ENCODE assay signal across 23 cellular contexts in genomic region chr14:96585672-96586013, GRCh38.
"Had no signal": no experiment of that assay in that cellular context is flagged by ENCODE, and none has a peak within 500 bp of the region (broad histone marks: within the 10 kb centered on the region; RNA-seq: fewer than 3 reads in every experiment).

No MANE protein-coding gene starts in this region.

- DNase-seq: activated CD4-positive, alpha-beta T cell treated with anti-CD3 and anti-CD28 coated beads for 36 hours; activated CD4-positive, alpha-beta T cell treated with anti-CD3 and anti-CD28 coated beads, Interleukin-2, amount 50 U/mL, for 1 hour; activated gamma-delta T cell; activated naive CD4-positive, alpha-beta T cell treated with anti-CD3 and anti-CD28 coated beads for 36 hours; activated naive CD8-positive, alpha-beta T cell treated with anti-CD3 and anti-CD28 coated beads for 36 hours; activated T-cell treated with anti-CD3 and anti-CD28 coated beads for 4 hours; activated T-cell treated with anti-CD3 and anti-CD28 coated beads, Interleukin-2, amount 50 U/mL, for 48 hours; cerebellar nuclear complex; MM.1S; NCI-H146; NCI-H187 treated with DMSO at 0.1 percent for 48 hours; NCI-H2081 treated with DMSO at 0.1 percent for 48 hours; NCI-H446; NCI-H524; NCI-H82; PC-3; SHP77; T-cell; T-helper 2 cell; T1000 had no signal

- H3K27me3 Mint-ChIP-seq: activated T-helper 17 cell treated with anti-CD3 and anti-CD28 coated beads, Interleukin-2, amount 50 U/mL, for 72 hours had no signal

- H3K4me3 Mint-ChIP-seq: activated CD4-positive, alpha-beta memory T cell treated with anti-CD3 and anti-CD28 coated beads, Interleukin-2, amount 10 ng/mL, durations not matched to agents 7 days and 5 days; activated CD4-positive, alpha-beta T cell treated with anti-CD3 and anti-CD28 coated beads for 36 hours; activated naive CD4-positive, alpha-beta T cell treated with anti-CD3 and anti-CD28 coated beads for 36 hours; activated naive CD8-positive, alpha-beta T cell treated with anti-CD3 and anti-CD28 coated beads for 36 hours; activated T-helper 17 cell treated with anti-CD3 and anti-CD28 coated beads, Interleukin-2, amount 50 U/mL, for 72 hours; T-cell had no signal

- H3K27ac Mint-ChIP-seq: activated CD4-positive, alpha-beta memory T cell treated with anti-CD3 and anti-CD28 coated beads, Interleukin-2, amount 10 ng/mL, durations not matched to agents 7 days and 5 days; activated CD4-positive, alpha-beta T cell treated with anti-CD3 and anti-CD28 coated beads for 36 hours; activated naive CD4-positive, alpha-beta T cell treated with anti-CD3 and anti-CD28 coated beads for 36 hours; activated naive CD8-positive, alpha-beta T cell treated with anti-CD3 and anti-CD28 coated beads for 36 hours; activated T-helper 17 cell treated with anti-CD3 and anti-CD28 coated beads, Interleukin-2, amount 50 U/mL, for 72 hours; T-cell had no signal

- H3K4me3 ChIP-seq: SJSA1 had no signal

- H3K9me3 ChIP-seq: SJSA1 had no signal

- H3K9me3 Mint-ChIP-seq: activated CD4-positive, alpha-beta memory T cell treated with anti-CD3 and anti-CD28 coated beads, Interleukin-2, amount 10 ng/mL, durations not matched to agents 7 days and 5 days; activated naive CD4-positive, alpha-beta T cell treated with anti-CD3 and anti-CD28 coated beads for 36 hours; activated naive CD8-positive, alpha-beta T cell treated with anti-CD3 and anti-CD28 coated beads for 36 hours; activated T-helper 17 cell treated with anti-CD3 and anti-CD28 coated beads, Interleukin-2, amount 50 U/mL, for 72 hours; T-cell had no signal

- H3K36me3 ChIP-seq: SJSA1 had no signal

- H3K4me1 ChIP-seq: SJSA1 had no signal

- H3K36me3 Mint-ChIP-seq: activated naive CD8-positive, alpha-beta T cell treated with anti-CD3 and anti-CD28 coated beads for 36 hours; T-cell had no signal

- H3K27ac ChIP-seq: SJSA1 had no signal

- H3K4me1 Mint-ChIP-seq: activated CD4-positive, alpha-beta T cell treated with anti-CD3 and anti-CD28 coated beads for 36 hours; activated T-helper 17 cell treated with anti-CD3 and anti-CD28 coated beads, Interleukin-2, amount 50 U/mL, for 72 hours had no signal
